Comparison of ENCODE assay signal across 8 cellular contexts in the genomic region with DNA sequence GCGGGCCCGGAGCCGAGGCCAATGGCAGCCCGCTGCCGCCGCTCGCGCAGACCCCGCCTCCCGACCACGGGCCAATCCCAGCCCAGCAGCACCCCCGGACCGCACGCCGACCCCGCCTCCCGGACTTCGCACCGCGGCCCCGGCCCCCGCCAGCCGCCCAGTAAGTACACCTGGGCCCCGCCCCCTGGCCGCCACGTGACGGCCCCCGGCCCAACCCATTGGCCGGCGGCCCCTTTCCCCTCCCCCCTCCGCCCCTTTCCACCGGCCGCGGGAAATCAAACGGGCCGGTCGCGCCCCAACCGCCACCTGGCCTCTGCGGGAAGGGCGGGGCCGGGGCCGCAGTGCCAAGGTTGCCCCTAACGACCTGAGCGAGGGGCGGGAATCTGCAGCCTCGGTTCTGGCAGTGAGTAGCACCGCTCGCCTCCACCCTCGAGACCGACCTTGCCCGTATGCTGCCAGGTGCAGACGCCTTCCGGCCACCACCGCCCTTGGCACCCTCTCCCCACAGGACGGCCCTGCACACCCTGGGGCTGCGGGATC. TPM values are rescaled to one million over a fixed set of nuclear protein-coding genes. Genes with fewer than 3 reads are reported as not detected.
DNase-seq lines count a peak whose midpoint lies in the region; ATAC-seq and TF ChIP-seq lines count a peak whose summit lies in the region.

A gene (minus strand): TSS at position 26 of the 540 bp plus-strand sequence. CDS start 139 bp downstream, outside the sequence.

- peaks cover 23% of the 10 kb centered on the region for H3K27me3 Mint-ChIP-seq in activated CD8-positive, alpha-beta T cell treated with anti-CD3 and anti-CD28 coated beads for 36 hours
- H3K27me3 Mint-ChIP-seq in endodermal cell (ENCODE audit: insufficient read depth) = peaks cover 76% of the 10 kb centered on the region
- peaks cover 7 to 18% of the 10 kb centered on the region in 2 donors for H3K27me3 Mint-ChIP-seq in natural killer cell (ENCODE audit: low read depth in 2 of 2)

- H3K27ac ChIP-seq in A673 (ENCODE audit: low read depth, low read length, poor library complexity, severe bottlenecking) (no peak within 1 kb of the TSS), GM23248 (no peak within 1 kb of the TSS), endodermal cell (ENCODE audit: low read depth, low read length) (no peak within 1 kb of the TSS), suprapubic skin (peak within 1 kb of the TSS; percentile 76)

- peak; percentile 90 for ATAC-seq in activated CD8-positive, alpha-beta T cell treated with anti-CD3 and anti-CD28 coated beads for 36 hours
- peak; percentile 76 to 84 (median 83) for ATAC-seq in natural killer cell

- peaks cover 5% of the 10 kb centered on the region; the same call in 1 of the 2 replicates for H3F3A ChIP-seq in GM23248 (ENCODE audit: insufficient read depth)

- no peaks in the 10 kb centered on the region for H3K79me2 ChIP-seq in GM23248 (ENCODE audit: insufficient read depth)

- H3K9ac ChIP-seq in GM23248 (no peak within 1 kb of the TSS), endodermal cell (ENCODE audit: extremely low read depth, low read length, poor library complexity, severe bottlenecking) (no peak within 1 kb of the TSS)

- no TSS peak for BruUV-seq in A673 (replicated peaks; lab: Mats Ljungman, UMichigan)

- POLR2A ChIA-PET in A673 (lab: Charles Lee; ENCODE audit: low non-redundant PET) = no interaction called here
- POLR2A ChIA-PET in activated CD8-positive, alpha-beta T cell treated with anti-CD3 and anti-CD28 coated beads for 36 hours (lab: Charles Lee) = no interaction called here

- DNase-seq in A673 (ENCODE audit: low spot score) (peak; percentile 84), GM23248 (peak; percentile 52), NCI-H345 (lab: John Stamatoyannopoulos, UW) (peak; percentile 94), endodermal cell (peak; percentile 100), natural killer cell (peak; percentile 63), suprapubic skin (ENCODE audit: low spot score in 2 of 2) (no peak), cortex of kidney (lab: John Stamatoyannopoulos, UW) (no peak)
- peak; percentile 82 for DNase-seq in activated CD8-positive, alpha-beta T cell treated with anti-CD3 and anti-CD28 coated beads for 36 hours

- in situ Hi-C loops in GM23248 (cut with MboI) = no loop called here

- H2AFZ ChIP-seq in GM23248 = no peak within 1 kb of the TSS

- H3K4me1 Mint-ChIP-seq in activated CD8-positive, alpha-beta T cell treated with anti-CD3 and anti-CD28 coated beads for 36 hours (ENCODE audit: low read depth) = peaks cover 14% of the 10 kb centered on the region
- H3K4me1 Mint-ChIP-seq in endodermal cell = peaks cover 3% of the 10 kb centered on the region
- H3K4me1 Mint-ChIP-seq in natural killer cell = peaks cover 19 to 24% of the 10 kb centered on the region in 2 donors

- peaks cover 22% of the 10 kb centered on the region for H3K4me1 ChIP-seq in A673 (ENCODE audit: insufficient read depth, low read length, poor library complexity, severe bottlenecking)
- no peaks in the 10 kb centered on the region for H3K4me1 ChIP-seq in GM23248 (ENCODE audit: insufficient read depth)
- no peaks in the 10 kb centered on the region for H3K4me1 ChIP-seq in endodermal cell (ENCODE audit: control insufficient read depth, insufficient read depth, low read length)
- H3K4me1 ChIP-seq in suprapubic skin = peaks cover 57% of the 10 kb centered on the region

- H3K9me2 ChIP-seq in GM23248 (ENCODE audit: insufficient read depth) = no peaks in the 10 kb centered on the region

- WGBS in GM23248 (ENCODE audit: low coverage in 1 of 2, low lambda C conversion rate in 2 of 2, missing lambda C conversion rate in 2 of 2), 2 experiments = 6 to 7% methylated on average over 17 to 54 of the region's 57 CpGs
- WGBS in endodermal cell (ENCODE audit: insufficient coverage in 1 of 2, insufficient read length in 1 of 2), 2 experiments = 3 to 9% methylated on average over 18 to 55 of the region's 57 CpGs
- WGBS in suprapubic skin = 2% methylated on average over 33 of the region's 57 CpGs

- TF ChIP-seq EP300 in suprapubic skin (IDR thresholded peaks at IDR 0.05) = no peak

- no peak for TF ChIP-seq POLR2A in suprapubic skin (IDR thresholded peaks at IDR 0.05)

- H3K9me3 ChIP-seq in A673 (ENCODE audit: low read depth, low read length, poor library complexity, severe bottlenecking) (no peaks in the 10 kb centered on the region), GM23248 (ENCODE audit: low read depth) (no peaks in the 10 kb centered on the region), endodermal cell (ENCODE audit: control insufficient read depth, low read length) (no peaks in the 10 kb centered on the region), suprapubic skin (no peaks in the 10 kb centered on the region)

- H3K4me3 Mint-ChIP-seq in activated CD8-positive, alpha-beta T cell treated with anti-CD3 and anti-CD28 coated beads for 36 hours = peak within 1 kb of the TSS; percentile 66
- H3K4me3 Mint-ChIP-seq in endodermal cell (peak within 1 kb of the TSS; percentile 40), natural killer cell (peak within 1 kb of the TSS; percentile 95)

- no peak within 1 kb of the TSS for H3K27ac Mint-ChIP-seq in activated CD8-positive, alpha-beta T cell treated with anti-CD3 and anti-CD28 coated beads for 36 hours
- H3K27ac Mint-ChIP-seq in endodermal cell = no peak within 1 kb of the TSS
- H3K27ac Mint-ChIP-seq in natural killer cell = peak within 1 kb of the TSS in 1 of 2 donors; percentile 63

- H3K36me3 ChIP-seq in A673 (ENCODE audit: insufficient read depth, low read length, poor library complexity, severe bottlenecking) (no peaks in the 10 kb centered on the region), GM23248 (ENCODE audit: low read depth) (no peaks in the 10 kb centered on the region), endodermal cell (ENCODE audit: control insufficient read depth, insufficient read depth, low read length) (no peaks in the 10 kb centered on the region), suprapubic skin (no peaks in the 10 kb centered on the region)

- TF ChIP-seq CTCF in A673 (conservative IDR thresholded peaks at IDR 0.05; ENCODE audit: low read depth, low read length) (no peak), endodermal cell (conservative IDR thresholded peaks at IDR 0.05) (no peak), natural killer cell (IDR thresholded peaks at IDR 0.05) (no peak), suprapubic skin (IDR thresholded peaks at IDR 0.05) (no peak)
- no peak for TF ChIP-seq CTCF in activated CD8-positive, alpha-beta T cell treated with anti-CD3 and anti-CD28 coated beads for 36 hours (IDR thresholded peaks at IDR 0.05)

- CTCF ChIA-PET in A673 (lab: Charles Lee) = no interaction called here
- CTCF ChIA-PET in activated CD8-positive, alpha-beta T cell treated with anti-CD3 and anti-CD28 coated beads for 36 hours (lab: Charles Lee) = no interaction called here

- intact Hi-C loops in A673 (cut with micrococcal nuclease; ENCODE audit: unreplicated experiment) (loop anchor here (5.0 kb wide), 1 partner anchor 53 kb away; no protein-coding TSS in a partner anchor), natural killer cell (cut with micrococcal nuclease) (loop anchor here (5.0 kb wide), 1 partner anchor 247 kb away; no protein-coding TSS in a partner anchor)
- intact Hi-C loops in activated CD8-positive, alpha-beta T cell treated with anti-CD3 and anti-CD28 coated beads for 36 hours (cut with micrococcal nuclease) = loop anchor here (2.0 kb wide), 1 partner anchor 14 kb away; a partner anchor contains a TSS

- H3K4me2 ChIP-seq in GM23248 (ENCODE audit: unreplicated experiment) = peak within 1 kb of the TSS; percentile 18

- H3K27me3 ChIP-seq in A673 (replicated peaks; ENCODE audit: insufficient read depth, low read depth, low read length, poor library complexity) (no peaks in the 10 kb centered on the region), GM23248 (replicated peaks; ENCODE audit: insufficient read depth) (peaks cover 21% of the 10 kb centered on the region), endodermal cell (ENCODE audit: control insufficient read depth, insufficient read depth, low read length, poor library complexity, severe bottlenecking) (peaks cover 68% of the 10 kb centered on the region), suprapubic skin (peaks cover 52% of the 10 kb centered on the region)

- H3K4me3 ChIP-seq in A673 (ENCODE audit: low read depth, low read length, poor library complexity, severe bottlenecking) (peak within 1 kb of the TSS; percentile 30), GM23248 (peak within 1 kb of the TSS; percentile 28), endodermal cell (ENCODE audit: low read length) (peak within 1 kb of the TSS; percentile 5), suprapubic skin (peak within 1 kb of the TSS; percentile 46)

- no peaks in the 10 kb centered on the region for H4K20me1 ChIP-seq in GM23248 (ENCODE audit: insufficient read depth)

- no peaks in the 10 kb centered on the region for H3K9me3 Mint-ChIP-seq in activated CD8-positive, alpha-beta T cell treated with anti-CD3 and anti-CD28 coated beads for 36 hours
- H3K9me3 Mint-ChIP-seq in endodermal cell (no peaks in the 10 kb centered on the region), natural killer cell (no peaks in the 10 kb centered on the region)

- no peaks in the 10 kb centered on the region for H3K36me3 Mint-ChIP-seq in activated CD8-positive, alpha-beta T cell treated with anti-CD3 and anti-CD28 coated beads for 36 hours (ENCODE audit: low read depth)
- no peaks in the 10 kb centered on the region for H3K36me3 Mint-ChIP-seq in endodermal cell (ENCODE audit: low read depth)
- H3K36me3 Mint-ChIP-seq in natural killer cell = no peaks in the 10 kb centered on the region

RNA-seq across cellular contexts. Expression of the gene that starts here (rescaled TPM):
- 0.77 and 1.6 TPM in 2 replicates for total RNA-seq in A673 (2021)
- 0.22 TPM in 1 of 2 replicates, not detected in the other for total RNA-seq in GM23248 (2014; rRNA removed; shearing (Covaris generic))
- polyA plus RNA-seq in GM23248 (2016; fragmentation: Nextera tagmentation; extraction: Ambion mirVana) = not detected in 2 replicates
- under 1 TPM; 0.56 to 0.83 TPM for total RNA-seq in activated CD8-positive, alpha-beta T cell treated with anti-CD3 and anti-CD28 coated beads for 36 hours
- total RNA-seq in endodermal cell = 10 to 100 TPM in 1 of 2 donors, 1 to 10 TPM in 1; 6.6 to 15.9 TPM
- polyA plus RNA-seq in endodermal cell (2013, experiment 1 of 2) = 8.7 TPM
- 6.3 TPM for polyA plus RNA-seq in endodermal cell (2013, experiment 2 of 2)
- under 1 TPM in 1 of 3 donors, not detected in 2; 0.05 TPM for total RNA-seq in natural killer cell
- 1 to 10 TPM; 1.9 to 9.7 (median 4.0) TPM for total RNA-seq in suprapubic skin

Comparison
In these comparisons a context has a peak if more than half of its experiments do, and no peak if none do; other contexts are left out.
1. Peak in DNase-seq, H3K4me3 ChIP-seq and H3K4me2 ChIP-seq in GM23248; RNA of the gene not detected or under 1 TPM.
2. Peak in DNase-seq and ATAC-seq in activated CD8-positive, alpha-beta T cell treated with anti-CD3 and anti-CD28 coated beads for 36 hours; RNA of the gene not detected or under 1 TPM.
3. Peak in DNase-seq and ATAC-seq in natural killer cell; RNA of the gene not detected or under 1 TPM.
4. DNase-seq: peak in A673 (single experiment), NCI-H345 (single experiment) and endodermal cell (single experiment); none in suprapubic skin (0 of 2) and cortex of kidney (single experiment).
5. H3K4me3 Mint-ChIP-seq: peak in every context shown above with its lines; median percentile 95 in natural killer cell; 66 in activated CD8-positive, alpha-beta T cell treated with anti-CD3 and anti-CD28 coated beads for 36 hours; 40 in endodermal cell.
6. Peak in every context shown above with its lines, with median percentiles within 50 percentile points of each other: H3K4me3 ChIP-seq.